ENCODE assay signal across 27 cellular contexts in genomic region chr1:26357121-26357602, GRCh38. TPM values are rescaled to one million over a fixed set of nuclear protein-coding genes. Genes with fewer than 3 reads are reported as not detected.
A peak's percentile ranks its signal among the peaks of the same experiment; 100 is the strongest.
DNase-seq lines count a peak whose midpoint lies in the region; ATAC-seq, FAIRE-seq and TF ChIP-seq lines count a peak whose summit lies in the region.
"Had no signal": no experiment of that assay in that cellular context is flagged by ENCODE, and none has a peak within 500 bp of the region (broad histone marks: within the 10 kb centered on the region; RNA-seq: fewer than 3 reads in every experiment).

No MANE protein-coding gene starts in this region.

- H2BK12ac ChIP-seq in H1 (ENCODE audit: low read depth, low read length) = no peak overlapping the region

- H3K9me3 Mint-ChIP-seq in Caco-2 (ENCODE audit: unreplicated experiment) = no peaks in the 10 kb centered on the region
- H3K9me3 Mint-ChIP-seq: activated CD4-positive, alpha-beta memory T cell treated with anti-CD3 and anti-CD28 coated beads for 36 hours; activated naive CD4-positive, alpha-beta T cell treated with anti-CD3 and anti-CD28 coated beads for 36 hours; memory B cell; natural killer cell; T-helper 1 cell treated with Interleukin-12 subunit alpha and Interleukin-12 subunit beta and Interleukin-4 antibody, amounts not matched to agents 30 μg/mL and 1 μg/mL, for 36 hours had no signal

- ATAC-seq in GM19452 (IDR thresholded peaks at IDR 0.05; ENCODE audit: unreplicated experiment) = no peak
- ATAC-seq in HG03280 (IDR thresholded peaks at IDR 0.05; ENCODE audit: unreplicated experiment) = no peak
- ATAC-seq: natural killer cell had no signal

- no peak for TF ChIP-seq POLR2A in H1 (IDR thresholded peaks at IDR 0.05; ENCODE audit: control extremely low read depth in 1 of 2, low read depth in 2 of 2, low read length in 2 of 2)

- peaks cover 41% of the 10 kb centered on the region for H3K4me1 Mint-ChIP-seq in Caco-2 (ENCODE audit: low read depth, unreplicated experiment)

- H3K14ac ChIP-seq in H1 (ENCODE audit: insufficient read length) = no peak overlapping the region

- no peak overlapping the region for H2BK15ac ChIP-seq in H1 (ENCODE audit: low read length)

- H4K20me1 ChIP-seq in H1 (replicated peaks in 1 of 2; ENCODE audit: control insufficient read depth in 1 of 2, insufficient read depth in 2 of 2, low read length in 2 of 2) = peaks cover 0 to under 1% of the 10 kb centered on the region in 2 experiments

- BruUV-seq in Caco-2 (replicated peaks; lab: Mats Ljungman, UMichigan) = no TSS peak

- FAIRE-seq in H1 (lab: Jason Lieb, UNC) = no peak
- FAIRE-seq: GM12892, islet of Langerhans had no signal

- 0 out of 2 replicates have a peak overlapping the region, but pooled peaks have one; percentile 36 for H2BK20ac ChIP-seq in H1 (ENCODE audit: low read length)

- TF ChIP-seq EP300 in H1 (IDR thresholded peaks at IDR 0.05; ENCODE audit: borderline replicate concordance in 1 of 2, low read depth in 2 of 2, low read length in 2 of 2) = no peak

- H3K27me3 Mint-ChIP-seq in Caco-2 (ENCODE audit: insufficient read depth, unreplicated experiment) = no peaks in the 10 kb centered on the region

- TF ChIP-seq RAD21 in H1 (IDR thresholded peaks at IDR 0.05 in 1 of 2, conservative IDR thresholded peaks at IDR 0.05 in 1 of 2; ENCODE audit: low read depth in 2 of 2, low read length in 2 of 2) = no peak

- H3K4me2 ChIP-seq in H1 (ENCODE audit: insufficient read depth in 1 of 2, low read depth in 2 of 2, low read length in 2 of 2) = no peak overlapping the region; a peak in 1 of 4 replicates

- no peak overlapping the region for H3K18ac ChIP-seq in H1 (ENCODE audit: extremely low read depth, low read length)

- no peak overlapping the region for H2BK5ac ChIP-seq in H1 (ENCODE audit: low read depth, low read length)

- DNase-seq in Caco-2 = no peak
- peak; percentile 54 for DNase-seq in MG63
- DNase-seq in H1 (ENCODE audit: low read depth in 1 of 2, low spot score in 2 of 2) = no peak
- no peak for DNase-seq in NCI-H82 (lab: John Stamatoyannopoulos, UW)
- DNase-seq in BE2C = no peak
- DNase-seq: activated CD4-positive, alpha-beta memory T cell treated with anti-CD3 and anti-CD28 coated beads for 36 hours; activated naive CD4-positive, alpha-beta T cell treated with anti-CD3 and anti-CD28 coated beads for 36 hours; activated T-cell treated with anti-CD3 and anti-CD28 coated beads, Interleukin-2, amount 50 U/mL, for 1 hour; aorta; effector memory CD4-positive, alpha-beta T cell; Kasumi-1; natural killer cell; NCI-H526 treated with DMSO at 0.1 percent for 48 hours; SIG-M5; stimulated activated CD4-positive, alpha-beta T cell treated with anti-CD3 and anti-CD28 coated beads, Interleukin-4, amount 100 ng/mL, for 24 hours; WERI-Rb-1 had no signal

- TF ChIP-seq CTCF in Caco-2 (IDR thresholded peaks at IDR 0.05; ENCODE audit: insufficient read depth in 1 of 2, low read depth in 1 of 2, low read length in 1 of 2, severe bottlenecking in 1 of 2, unreplicated experiment in 1 of 2) (no peak), H1 (IDR thresholded peaks at IDR 0.05; ENCODE audit: control extremely low read depth in 1 of 3, insufficient read depth in 1 of 3, low read depth in 1 of 3, low read length in 3 of 3) (no peak), BE2C (IDR thresholded peaks at IDR 0.05; ENCODE audit: low read depth, low read length) (no peak)

- no peak overlapping the region for H2AFZ ChIP-seq in H1 (ENCODE audit: low read length)

- 81% methylated on average over 8 of the region's 10 CpGs; no CpG with 5 or more reads in 1 of the 2 experiments for WGBS in H1 (ENCODE audit: extremely low coverage in 1 of 2, insufficient coverage in 1 of 2, insufficient read length in 1 of 2, insufficient replicate concordance in 2 of 2, low coverage in 1 of 2, low lambda C conversion rate in 2 of 2, missing lambda C conversion rate in 1 of 2), 2 experiments

- CTCF ChIA-PET in Caco-2 (lab: Charles Lee) = no interaction called here
- CTCF ChIA-PET in H1 (lab: Charles Lee; ENCODE audit: partially characterized antibody) = interaction anchor here (1.1 to 14.1 kb wide), 7 partner anchors 13 to 74 kb away, joined by 3 to 297 read pairs (median 5); partner anchors contain the start of gene SH3BGRL3

- no peak overlapping the region for H4K8ac ChIP-seq in H1 (ENCODE audit: extremely low read depth, insufficient read depth, low read length)

- H3K27me3 ChIP-seq in Caco-2 (replicated peaks; ENCODE audit: control insufficient read depth, insufficient read depth, low read length) (no peaks in the 10 kb centered on the region), MG63 (no peaks in the 10 kb centered on the region; the same call in 1 of the 2 replicates), H1 (replicated peaks in 1 of 4; ENCODE audit: control insufficient read depth in 3 of 4, extremely low read depth in 1 of 4, insufficient read depth in 3 of 4, low read length in 3 of 4) (peaks cover 0 to 10% (median 10%) of the 10 kb centered on the region in 4 experiments; a peak in 4 of 7 replicates), mucosa of stomach (ENCODE audit: control insufficient read depth, insufficient read depth, low read length) (peaks cover 27% of the 10 kb centered on the region), BE2C (peaks cover 24% of the 10 kb centered on the region)

- no peak overlapping the region for H3K56ac ChIP-seq in H1 (replicated peaks; ENCODE audit: insufficient read length, low read depth, low read length)

- H3K9ac ChIP-seq in H1 (replicated peaks in 1 of 4; ENCODE audit: extremely low read depth in 1 of 4, low read depth in 3 of 4, low read length in 3 of 4) (no peak overlapping the region), mucosa of stomach (ENCODE audit: low read length) (peak overlapping the region; percentile 22)

- H3K4me1 ChIP-seq in Caco-2 = peaks cover 67% of the 10 kb centered on the region
- peaks cover 6 to 27% (median 19%) of the 10 kb centered on the region in 4 experiments for H3K4me1 ChIP-seq in H1 (replicated peaks in 1 of 4; ENCODE audit: control insufficient read depth in 3 of 4, insufficient read depth in 4 of 4, low read length in 3 of 4)
- peaks cover 71% of the 10 kb centered on the region for H3K4me1 ChIP-seq in mucosa of stomach (ENCODE audit: control insufficient read depth, insufficient read depth, low read length)
- no peaks in the 10 kb centered on the region for H3K4me1 ChIP-seq in BE2C

- peaks cover 8% of the 10 kb centered on the region; the same call in 1 of the 2 replicates for H3K23me2 ChIP-seq in H1 (ENCODE audit: low read depth, low read length)

- H3K4me3 Mint-ChIP-seq in Caco-2 (ENCODE audit: unreplicated experiment) = no peak overlapping the region
- H3K4me3 Mint-ChIP-seq: activated CD4-positive, alpha-beta memory T cell treated with anti-CD3 and anti-CD28 coated beads for 36 hours; activated naive CD4-positive, alpha-beta T cell treated with anti-CD3 and anti-CD28 coated beads for 36 hours; memory B cell; natural killer cell; T-helper 1 cell treated with Interleukin-12 subunit alpha and Interleukin-12 subunit beta and Interleukin-4 antibody, amounts not matched to agents 30 μg/mL and 1 μg/mL, for 36 hours had no signal

- H3K36me3 Mint-ChIP-seq in Caco-2 (ENCODE audit: insufficient read depth, unreplicated experiment) = peaks cover 17% of the 10 kb centered on the region
- H3K36me3 Mint-ChIP-seq: activated CD4-positive, alpha-beta memory T cell treated with anti-CD3 and anti-CD28 coated beads for 36 hours; memory B cell; natural killer cell had no signal

- H3K36me3 ChIP-seq in Caco-2 (ENCODE audit: control insufficient read depth, insufficient read depth, low read length) = no peaks in the 10 kb centered on the region
- H3K36me3 ChIP-seq in MG63 = no peaks in the 10 kb centered on the region
- H3K36me3 ChIP-seq in H1 (ENCODE audit: control insufficient read depth in 2 of 4, insufficient read depth in 4 of 4, low read length in 3 of 4) = no peaks in the 10 kb centered on the region
- no peaks in the 10 kb centered on the region for H3K36me3 ChIP-seq in mucosa of stomach (ENCODE audit: control insufficient read depth, insufficient read depth, low read length)
- no peaks in the 10 kb centered on the region for H3K36me3 ChIP-seq in BE2C
- H3K36me3 ChIP-seq: WERI-Rb-1 had no signal

- intact Hi-C loops in Caco-2 (cut with micrococcal nuclease; ENCODE audit: unreplicated experiment) = no loop called here

- no peak overlapping the region for H2BK120ac ChIP-seq in H1 (replicated peaks; ENCODE audit: low read depth, low read length)

- no peak overlapping the region for H2AK5ac ChIP-seq in H1 (ENCODE audit: low read depth, low read length)

- H3K23ac ChIP-seq in H1 (ENCODE audit: insufficient read length) = no peak overlapping the region

- H3K79me1 ChIP-seq in H1 (ENCODE audit: low read depth, low read length) = peaks cover 2% of the 10 kb centered on the region; the same call in 1 of the 2 replicates

- H4K5ac ChIP-seq in H1 (ENCODE audit: insufficient read length, low read depth, low read length) = no peak overlapping the region

- H4K91ac ChIP-seq in H1 (replicated peaks; ENCODE audit: insufficient read length, low read length) = no peak overlapping the region

- H3K9me3 ChIP-seq in Caco-2 (no peaks in the 10 kb centered on the region), MG63 (no peaks in the 10 kb centered on the region), H1 (ENCODE audit: insufficient read depth in 2 of 2, low read depth in 1 of 2, low read length in 1 of 2) (no peaks in the 10 kb centered on the region), mucosa of stomach (ENCODE audit: control insufficient read depth, low read length) (no peaks in the 10 kb centered on the region), BE2C (no peaks in the 10 kb centered on the region)

- no peaks in the 10 kb centered on the region for H3K79me2 ChIP-seq in H1 (ENCODE audit: control insufficient read depth in 1 of 2, insufficient read depth in 2 of 2, low read length in 2 of 2)

- H3K27ac Mint-ChIP-seq in Caco-2 (ENCODE audit: unreplicated experiment) = peak overlapping the region; percentile 50
- H3K27ac Mint-ChIP-seq: activated CD4-positive, alpha-beta memory T cell treated with anti-CD3 and anti-CD28 coated beads for 36 hours; activated naive CD4-positive, alpha-beta T cell treated with anti-CD3 and anti-CD28 coated beads for 36 hours; memory B cell; natural killer cell; T-helper 1 cell treated with Interleukin-12 subunit alpha and Interleukin-12 subunit beta and Interleukin-4 antibody, amounts not matched to agents 30 μg/mL and 1 μg/mL, for 36 hours had no signal

- H3K4me3 ChIP-seq in Caco-2 (ENCODE audit: low read depth, low read length) = no peak overlapping the region
- H3K4me3 ChIP-seq in MG63 = no peak overlapping the region
- no peak overlapping the region for H3K4me3 ChIP-seq in H1 (ENCODE audit: extremely low read depth in 1 of 4, insufficient read depth in 2 of 4, low read depth in 3 of 4, low read length in 4 of 4)
- no peak overlapping the region for H3K4me3 ChIP-seq in mucosa of stomach (ENCODE audit: low read length)
- no peak overlapping the region for H3K4me3 ChIP-seq in BE2C (ENCODE audit: low read depth, low read length)

- H3K4ac ChIP-seq in H1 (replicated peaks; ENCODE audit: insufficient read length, low read depth, low read length) = no peak overlapping the region

- H3K27ac ChIP-seq in H1 (ENCODE audit: low read depth, low read length) = no peak overlapping the region
- H3K27ac ChIP-seq: WERI-Rb-1 had no signal

- POLR2A ChIA-PET in Caco-2 (lab: Charles Lee) (no interaction called here), H1 (lab: Charles Lee; ENCODE audit: partially characterized antibody) (interaction anchor here (1.0 kb wide), 1 partner anchor 53 kb away, joined by 4 read pairs; the partner anchor contains the start of gene LIN28A)

RNA-seq across cellular contexts. Expression of gene CRYBG2, which starts 3.2 kb away (rescaled TPM):
- 63.3 and 66.1 TPM in 2 replicates for total RNA-seq in Caco-2 (2022)
- total RNA-seq in MG63 (2014; rRNA removed; shearing (Covaris generic); ENCODE audit: low replicate concordance) = not detected in 2 replicates
- 17.0 and 22.2 TPM in 2 replicates for total RNA-seq in H1 (2021; fragmentation: NEBNext Ultra II Directional; extraction: Animal tissue kit (Norgen Biotek cat#: 25700))
- 14.2 and 22.1 TPM in 2 replicates for polyA plus RNA-seq in H1 (2011; rRNA removed)
- polyA plus RNA-seq in H1 (2011; cell fraction: cytosol; rRNA removed) = 16.1 TPM
- polyA plus RNA-seq in H1 (2011; cell fraction: nucleus; rRNA removed) = 35.5 TPM
- polyA plus RNA-seq in H1 (2012, experiment 1 of 2) = 11.8 to 18.8 TPM (median 17.2 TPM) in 4 replicates
- 11.2 TPM for polyA plus RNA-seq in H1 (2012, experiment 2 of 2)
- polyA plus RNA-seq in H1 (2013, experiment 1 of 2) = 7.4 TPM
- polyA plus RNA-seq in H1 (2013, experiment 2 of 2) = 7.6 TPM
- polyA minus RNA-seq in H1 (2011; rRNA and poly(A)+ RNA removed) = 6.0 and 7.1 TPM in 2 replicates
- 11.9 TPM for polyA minus RNA-seq in H1 (2011; cell fraction: cytosol; rRNA and poly(A)+ RNA removed)
- polyA minus RNA-seq in H1 (2011; cell fraction: nucleus; rRNA and poly(A)+ RNA removed) = 11.7 TPM
- polyA plus RNA-seq in BE2C (2012; ENCODE audit: insufficient read depth, insufficient read length, low read depth) = not detected
- total RNA-seq: subcutaneous adipose tissue had no signal

RNA-seq across cellular contexts. Expression of gene ZNF683, which starts 15.4 kb away (rescaled TPM):
- total RNA-seq in Caco-2 (2022) = not detected in 2 replicates
- not detected in 2 replicates for total RNA-seq in MG63 (2014; rRNA removed; shearing (Covaris generic); ENCODE audit: low replicate concordance)
- total RNA-seq in H1 (2021; fragmentation: NEBNext Ultra II Directional; extraction: Animal tissue kit (Norgen Biotek cat#: 25700)) = not detected in 2 replicates
- polyA plus RNA-seq in H1 (2011; rRNA removed) = not detected in 2 replicates
- not detected for polyA plus RNA-seq in H1 (2011; cell fraction: cytosol; rRNA removed)
- not detected for polyA plus RNA-seq in H1 (2011; cell fraction: nucleus; rRNA removed)
- not detected in 4 replicates for polyA plus RNA-seq in H1 (2012, experiment 1 of 2)
- not detected for polyA plus RNA-seq in H1 (2012, experiment 2 of 2)
- not detected for polyA plus RNA-seq in H1 (2013, experiment 1 of 2)
- not detected for polyA plus RNA-seq in H1 (2013, experiment 2 of 2)
- not detected in 2 replicates for polyA minus RNA-seq in H1 (2011; rRNA and poly(A)+ RNA removed)
- polyA minus RNA-seq in H1 (2011; cell fraction: cytosol; rRNA and poly(A)+ RNA removed) = not detected
- not detected for polyA minus RNA-seq in H1 (2011; cell fraction: nucleus; rRNA and poly(A)+ RNA removed)
- not detected for polyA plus RNA-seq in BE2C (2012; ENCODE audit: insufficient read depth, insufficient read length, low read depth)
- total RNA-seq: activated CD4-positive, alpha-beta memory T cell treated with anti-CD3 and anti-CD28 coated beads for 36 hours; activated naive CD4-positive, alpha-beta T cell treated with anti-CD3 and anti-CD28 coated beads for 36 hours; cerebellum; HT1080; posterior vena cava; subcutaneous adipose tissue had no signal

RNA-seq across cellular contexts. Expression of gene CD52, which starts 39.4 kb away (rescaled TPM):
- total RNA-seq in Caco-2 (2022) = not detected in 2 replicates
- not detected in 2 replicates for total RNA-seq in MG63 (2014; rRNA removed; shearing (Covaris generic); ENCODE audit: low replicate concordance)
- 2.4 TPM in 1 of 2 replicates, not detected in the other for total RNA-seq in H1 (2021; fragmentation: NEBNext Ultra II Directional; extraction: Animal tissue kit (Norgen Biotek cat#: 25700))
- polyA plus RNA-seq in H1 (2011; rRNA removed) = 2.7 and 3.1 TPM in 2 replicates
- polyA plus RNA-seq in H1 (2011; cell fraction: cytosol; rRNA removed) = 3.6 TPM
- polyA plus RNA-seq in H1 (2011; cell fraction: nucleus; rRNA removed) = 2.0 TPM
- polyA plus RNA-seq in H1 (2012, experiment 1 of 2) = 1.9 to 5.6 TPM (median 3.4 TPM) in 4 replicates
- polyA plus RNA-seq in H1 (2012, experiment 2 of 2) = 11.0 TPM
- polyA plus RNA-seq in H1 (2013, experiment 1 of 2) = 9.0 TPM
- 8.5 TPM for polyA plus RNA-seq in H1 (2013, experiment 2 of 2)
- polyA minus RNA-seq in H1 (2011; rRNA and poly(A)+ RNA removed) = 0.59 and 2.0 TPM in 2 replicates
- not detected for polyA minus RNA-seq in H1 (2011; cell fraction: cytosol; rRNA and poly(A)+ RNA removed)
- not detected for polyA minus RNA-seq in H1 (2011; cell fraction: nucleus; rRNA and poly(A)+ RNA removed)
- polyA plus RNA-seq in BE2C (2012; ENCODE audit: insufficient read depth, insufficient read length, low read depth) = not detected
- total RNA-seq: cerebellum, HT1080 had no signal

RNA-seq across cellular contexts. Expression of gene UBXN11, which starts 50.7 kb away (rescaled TPM):
- 12.5 TPM in 2 replicates for total RNA-seq in Caco-2 (2022)
- 3.9 and 6.1 TPM in 2 replicates for total RNA-seq in MG63 (2014; rRNA removed; shearing (Covaris generic); ENCODE audit: low replicate concordance)
- total RNA-seq in H1 (2021; fragmentation: NEBNext Ultra II Directional; extraction: Animal tissue kit (Norgen Biotek cat#: 25700)) = 6.1 and 6.3 TPM in 2 replicates
- polyA plus RNA-seq in H1 (2011; rRNA removed) = 10.4 and 14.8 TPM in 2 replicates
- 15.3 TPM for polyA plus RNA-seq in H1 (2011; cell fraction: cytosol; rRNA removed)
- 42.2 TPM for polyA plus RNA-seq in H1 (2011; cell fraction: nucleus; rRNA removed)
- polyA plus RNA-seq in H1 (2012, experiment 1 of 2) = 9.8 to 12.4 TPM (median 11.7 TPM) in 4 replicates
- 10.1 TPM for polyA plus RNA-seq in H1 (2012, experiment 2 of 2)
- 6.9 TPM for polyA plus RNA-seq in H1 (2013, experiment 1 of 2)
- polyA plus RNA-seq in H1 (2013, experiment 2 of 2) = 6.1 TPM
- polyA minus RNA-seq in H1 (2011; rRNA and poly(A)+ RNA removed) = 7.2 and 7.3 TPM in 2 replicates
- 4.2 TPM for polyA minus RNA-seq in H1 (2011; cell fraction: cytosol; rRNA and poly(A)+ RNA removed)
- 14.1 TPM for polyA minus RNA-seq in H1 (2011; cell fraction: nucleus; rRNA and poly(A)+ RNA removed)
- polyA plus RNA-seq in BE2C (2012; ENCODE audit: insufficient read depth, insufficient read length, low read depth) = 8.4 TPM

RNA-seq across cellular contexts. Expression of gene LIN28A, which starts 53.5 kb away (rescaled TPM):
- total RNA-seq in Caco-2 (2022) = 5.7 TPM in 2 replicates
- total RNA-seq in MG63 (2014; rRNA removed; shearing (Covaris generic); ENCODE audit: low replicate concordance) = not detected in 2 replicates
- total RNA-seq in H1 (2021; fragmentation: NEBNext Ultra II Directional; extraction: Animal tissue kit (Norgen Biotek cat#: 25700)) = 1,467 and 1,486 TPM in 2 replicates
- polyA plus RNA-seq in H1 (2011; rRNA removed) = 313 and 403 TPM in 2 replicates
- polyA plus RNA-seq in H1 (2011; cell fraction: cytosol; rRNA removed) = 514 TPM
- 204 TPM for polyA plus RNA-seq in H1 (2011; cell fraction: nucleus; rRNA removed)
- polyA plus RNA-seq in H1 (2012, experiment 1 of 2) = 820 to 1,133 TPM (median 823 TPM) in 4 replicates
- polyA plus RNA-seq in H1 (2012, experiment 2 of 2) = 884 TPM
- 655 TPM for polyA plus RNA-seq in H1 (2013, experiment 1 of 2)
- 668 TPM for polyA plus RNA-seq in H1 (2013, experiment 2 of 2)
- 998 and 1,147 TPM in 2 replicates for polyA minus RNA-seq in H1 (2011; rRNA and poly(A)+ RNA removed)
- 878 TPM for polyA minus RNA-seq in H1 (2011; cell fraction: cytosol; rRNA and poly(A)+ RNA removed)
- polyA minus RNA-seq in H1 (2011; cell fraction: nucleus; rRNA and poly(A)+ RNA removed) = 369 TPM
- 0.11 TPM for polyA plus RNA-seq in BE2C (2012; ENCODE audit: insufficient read depth, insufficient read length, low read depth)
- total RNA-seq: activated CD4-positive, alpha-beta memory T cell treated with anti-CD3 and anti-CD28 coated beads for 36 hours; activated naive CD4-positive, alpha-beta T cell treated with anti-CD3 and anti-CD28 coated beads for 36 hours; aorta; cerebellum; HT1080; natural killer cell; posterior vena cava; subcutaneous adipose tissue had no signal
- polyA plus RNA-seq: aorta had no signal

Comparison
In these comparisons a context has a peak if more than half of its experiments do, and no peak if none do; other contexts are left out.
1. RNA of gene CRYBG2, which starts 3.2 kb away (total RNA-seq): 63.3 to 66.1 TPM in Caco-2 and 17.0 to 22.2 TPM in H1; not detected in MG63; every median in the first group is over 10 times any median in the second.